ENCODE assay signal across 8 cellular contexts in the genomic region with DNA sequence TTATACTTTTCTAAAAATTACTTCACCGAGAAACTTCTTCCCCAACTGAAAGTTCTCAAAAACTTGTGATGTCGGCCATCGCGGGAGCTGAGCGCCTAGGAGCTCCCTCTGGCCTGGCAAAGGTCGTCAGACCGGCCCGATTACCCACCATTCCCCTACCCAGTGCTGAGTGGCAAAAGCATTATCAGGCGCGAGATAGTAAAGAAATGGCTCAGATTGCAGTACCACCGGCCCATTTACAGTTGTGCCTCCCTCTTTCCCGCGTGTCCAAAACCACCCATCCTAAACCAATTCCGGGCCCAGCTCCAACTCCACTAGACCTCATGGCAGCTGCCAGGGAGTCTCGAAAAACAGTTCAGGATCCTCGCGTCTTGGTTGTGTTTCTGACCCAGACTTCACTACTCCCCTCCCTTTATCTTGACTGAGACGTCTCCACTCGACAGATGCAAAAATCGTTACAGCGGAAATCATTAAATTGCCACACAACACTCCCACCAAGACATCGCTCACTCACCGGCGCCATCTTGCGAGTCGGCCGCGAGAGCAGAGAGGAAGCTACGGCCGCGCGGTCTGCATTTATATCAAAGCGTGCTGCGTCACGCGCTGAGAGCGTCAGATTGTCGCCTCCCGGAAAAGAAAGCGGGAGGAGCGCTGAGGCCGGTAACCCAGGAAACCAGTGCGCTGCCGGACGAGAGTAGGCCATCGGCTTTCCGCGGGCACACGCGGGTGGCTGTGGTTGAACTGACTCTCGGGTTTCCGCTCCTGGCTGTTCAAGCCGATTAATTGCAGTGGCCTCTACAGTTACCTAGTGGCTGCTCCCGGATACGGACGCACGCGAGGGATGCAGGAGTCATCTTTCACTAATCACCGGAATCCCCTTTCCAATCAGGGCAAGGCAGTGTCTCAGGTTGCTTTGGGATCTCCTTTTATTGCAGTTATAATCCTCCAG. TPM values are rescaled to one million over a fixed set of nuclear protein-coding genes. Genes with fewer than 3 reads are reported as not detected.
A peak's percentile ranks its signal among the peaks of the same experiment; 100 is the strongest.
DNase-seq lines count a peak whose midpoint lies in the region; ATAC-seq and TF ChIP-seq lines count a peak whose summit lies in the region.

A gene (minus strand): TSS at position 551 of the 949 bp plus-strand sequence. CDS start 28 bp downstream, at position 523.

- TF ChIP-seq CTCF in VCaP (conservative IDR thresholded peaks at IDR 0.05) (no peak), chondrocyte (IDR thresholded peaks at IDR 0.05) (peak; percentile 53)

- peaks cover 15% of the 10 kb centered on the region for H3K36me3 Mint-ChIP-seq in chondrocyte (ENCODE audit: low read depth)

- peak; percentile 90 for DNase-seq in activated gamma-delta T cell treated with Interleukin-2 at 50 U/mL for 16 hours
- DNase-seq in activated gamma-delta T cell (lab: John Stamatoyannopoulos, UW), result no peak
- peak; percentile 98 for DNase-seq in chondrocyte (ENCODE audit: low spot score)
- peak; percentile 92 to 93 for DNase-seq in stimulated activated CD4-positive, alpha-beta T cell treated with anti-CD3 and anti-CD28 coated beads, Interleukin-2, amount 100 ng/mL, for 24 hours
- DNase-seq in NCI-H524 treated with DMSO at 0.1 percent for 48 hours (lab: John Stamatoyannopoulos, UW), result no peak

- peaks cover 24% of the 10 kb centered on the region for H3K4me1 Mint-ChIP-seq in chondrocyte (ENCODE audit: low read depth)

- ATAC-seq in HG03196 (IDR thresholded peaks at IDR 0.05; ENCODE audit: unreplicated experiment), result peak; percentile 98

- H3K27ac Mint-ChIP-seq in chondrocyte (ENCODE audit: unreplicated experiment), result peak within 1 kb of the TSS; percentile 98

- H3K27ac ChIP-seq in VCaP, result peak within 1 kb of the TSS; percentile 95
- peak within 1 kb of the TSS; percentile 84 for H3K27ac ChIP-seq in layer of hippocampus (ENCODE audit: low read depth, low read length)

- H3K27me3 ChIP-seq in layer of hippocampus (ENCODE audit: control insufficient read depth, insufficient read depth, low read length), result no peaks in the 10 kb centered on the region

- H3K27me3 Mint-ChIP-seq in chondrocyte (ENCODE audit: low read depth), result no peaks in the 10 kb centered on the region

- peak within 1 kb of the TSS; percentile 85 for H3K4me3 Mint-ChIP-seq in chondrocyte (ENCODE audit: unreplicated experiment)

- peaks cover 5% of the 10 kb centered on the region for H3K9me3 Mint-ChIP-seq in chondrocyte (ENCODE audit: low read depth)

RNA-seq across cellular contexts. Expression of the gene that starts here (rescaled TPM):
- total RNA-seq in chondrocyte, result 52.5 to 78.9 TPM (median 58.2 TPM) in 3 replicates

Comparison
In these comparisons a context has a peak if more than half of its experiments do, and no peak if none do; other contexts are left out.
1. DNase-seq: peak in activated gamma-delta T cell treated with Interleukin-2 at 50 U/mL for 16 hours (single experiment), chondrocyte (single experiment) and stimulated activated CD4-positive, alpha-beta T cell treated with anti-CD3 and anti-CD28 coated beads, Interleukin-2, amount 100 ng/mL, for 24 hours (2 of 2); none in activated gamma-delta T cell (single experiment) and NCI-H524 treated with DMSO at 0.1 percent for 48 hours (single experiment).